Comparison of ENCODE assay signal across 8 cellular contexts in the genomic region with DNA sequence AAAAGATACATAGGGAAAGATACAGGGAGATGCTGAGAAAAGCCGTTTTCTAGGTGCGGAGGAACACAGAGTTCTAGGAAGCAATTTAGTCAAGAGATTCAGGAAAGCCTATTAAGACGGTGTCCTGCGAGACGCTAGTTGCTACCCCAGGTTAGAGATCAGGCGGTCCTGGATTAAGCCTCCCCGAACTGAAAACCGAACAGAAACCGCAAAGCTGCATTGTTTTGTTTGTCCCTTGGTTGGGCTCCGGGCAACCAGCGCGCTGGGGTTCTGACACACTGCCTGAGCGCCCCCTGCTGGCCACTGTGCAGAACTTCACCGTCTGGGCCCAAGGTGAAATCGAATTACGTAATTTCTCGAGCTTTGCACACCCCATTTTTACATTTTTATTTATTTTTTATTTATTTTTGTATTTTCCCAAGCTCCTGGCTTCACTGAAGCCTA. TPM values are rescaled to one million over a fixed set of nuclear protein-coding genes. Genes with fewer than 3 reads are reported as not detected.
DNase-seq lines count a peak whose midpoint lies in the region; ATAC-seq, FAIRE-seq and TF ChIP-seq lines count a peak whose summit lies in the region.

No MANE protein-coding gene starts in this region.

- H3K4me1 ChIP-seq in ACC112 (ENCODE audit: control insufficient read depth, insufficient read depth, low read length, unreplicated experiment): peaks cover 42% of the 10 kb centered on the region

- TF ChIP-seq CTCF in WI38 (IDR thresholded peaks at IDR 0.05; ENCODE audit: low read depth, low read length) (peak; percentile 85), bronchial epithelial cell (IDR thresholded peaks at IDR 0.05; ENCODE audit: insufficient read depth, low read length, severe bottlenecking) (peak; percentile 90)

- H3K27ac ChIP-seq in ACC112 (ENCODE audit: low read depth, low read length): peak overlapping the region; percentile 78

- FAIRE-seq in bronchial epithelial cell (lab: Jason Lieb, UNC): no peak

- no peaks in the 10 kb centered on the region for H3K36me3 ChIP-seq in ACC112 (ENCODE audit: insufficient read depth, low read length)
- no peaks in the 10 kb centered on the region for H3K36me3 ChIP-seq in bronchial epithelial cell (ENCODE audit: control insufficient read depth, insufficient read depth, low read length)

- H3K79me2 ChIP-seq in ACC112 (ENCODE audit: control insufficient read depth, insufficient read depth, low read length, unreplicated experiment): no peaks in the 10 kb centered on the region

- peak overlapping the region; percentile 70 for H2AFZ ChIP-seq in ACC112 (ENCODE audit: low read length, unreplicated experiment)

- peak; percentile 82 for ATAC-seq in GM18861 (IDR thresholded peaks at IDR 0.05; ENCODE audit: unreplicated experiment)
- peak; percentile 87 for ATAC-seq in HG03103 (IDR thresholded peaks at IDR 0.05; ENCODE audit: low read depth, unreplicated experiment)

- H3K27me3 ChIP-seq in ACC112 (ENCODE audit: insufficient read depth, low read length) (no peaks in the 10 kb centered on the region), bronchial epithelial cell (ENCODE audit: control insufficient read depth, insufficient read depth, low read length) (no peaks in the 10 kb centered on the region)

- DNase-seq in NCI-H2171 treated with DMSO at 0.1 percent for 48 hours (lab: John Stamatoyannopoulos, UW) (peak; percentile 87), bronchial epithelial cell (ENCODE audit: low read depth) (peak; percentile 70), inferior parietal cortex (ENCODE audit: extremely low spot score) (peak; percentile 89), smooth muscle cell of the brain vasculature (ENCODE audit: low read depth, low spot score) (peak; percentile 67)

- peak overlapping the region; percentile 85 for H3K4me3 ChIP-seq in ACC112 (ENCODE audit: low read depth, low read length)
- peak overlapping the region; percentile 67 for H3K4me3 ChIP-seq in WI38 (ENCODE audit: low read depth, low read length)
- H3K4me3 ChIP-seq in bronchial epithelial cell (ENCODE audit: low read depth, low read length): peak overlapping the region; percentile 39

RNA-seq across cellular contexts. Expression of gene NDUFB4, which starts 37.3 kb away (rescaled TPM):
- 9.7 and 20.4 TPM in 2 replicates for total RNA-seq in bronchial epithelial cell

Comparison
In these comparisons a context has a peak if more than half of its experiments do, and no peak if none do; other contexts are left out.
1. Peak in every context shown above with its lines: DNase-seq, ATAC-seq, H3K4me3 ChIP-seq and H3K27ac ChIP-seq.